ENCODE assay signal across 16 cellular contexts in genomic region chr5:161513952-161514351, GRCh38.
DNase-seq lines count a peak whose midpoint lies in the region; ATAC-seq and TF ChIP-seq lines count a peak whose summit lies in the region.
"Had no signal": no experiment of that assay in that cellular context is flagged by ENCODE, and none has a peak within 500 bp of the region (broad histone marks: within the 10 kb centered on the region; RNA-seq: fewer than 3 reads in every experiment).

No MANE protein-coding gene starts in this region.

- H3K4me3 ChIP-seq in foreskin fibroblast (ENCODE audit: low read depth in 1 of 2, low read length in 2 of 2): no peak overlapping the region
- H3K4me3 ChIP-seq: BLaER1, GM23338 had no signal

- no peak for TF ChIP-seq CTCF in foreskin fibroblast (IDR thresholded peaks at IDR 0.05; ENCODE audit: low read depth, low read length)

- ATAC-seq in GM19397 (IDR thresholded peaks at IDR 0.05; ENCODE audit: unreplicated experiment): no peak
- ATAC-seq: CD8-positive, alpha-beta T cell; GM23338; HCT116 had no signal

- H3K27ac ChIP-seq in cingulate gyrus (ENCODE audit: low read depth, low read length): peak overlapping the region; percentile 32
- H3K27ac ChIP-seq: BLaER1, C4-2B had no signal

- peak; percentile 79 for DNase-seq in inferior parietal cortex (ENCODE audit: extremely low spot score)
- peak; percentile 81 for DNase-seq in superior temporal gyrus (ENCODE audit: extremely low spot score)
- DNase-seq in foreskin fibroblast: no peak
- DNase-seq in activated CD4-positive, alpha-beta T cell treated with anti-CD3 and anti-CD28 coated beads, Interleukin-2, amount 50 U/mL, for 48 hours: no peak
- DNase-seq: Caco-2; CD4-positive, CD25-positive, alpha-beta regulatory T cell; CD8-positive, alpha-beta T cell; DMS153; DND-41; H9 had no signal

Comparison
In these comparisons a context has a peak if more than half of its experiments do, and no peak if none do; other contexts are left out.
1. DNase-seq: peak in inferior parietal cortex (single experiment) and superior temporal gyrus (single experiment); none in foreskin fibroblast (0 of 2) and activated CD4-positive, alpha-beta T cell treated with anti-CD3 and anti-CD28 coated beads, Interleukin-2, amount 50 U/mL, for 48 hours (0 of 2).